14 cellular contexts compared by ENCODE assay signal in the genomic region with DNA sequence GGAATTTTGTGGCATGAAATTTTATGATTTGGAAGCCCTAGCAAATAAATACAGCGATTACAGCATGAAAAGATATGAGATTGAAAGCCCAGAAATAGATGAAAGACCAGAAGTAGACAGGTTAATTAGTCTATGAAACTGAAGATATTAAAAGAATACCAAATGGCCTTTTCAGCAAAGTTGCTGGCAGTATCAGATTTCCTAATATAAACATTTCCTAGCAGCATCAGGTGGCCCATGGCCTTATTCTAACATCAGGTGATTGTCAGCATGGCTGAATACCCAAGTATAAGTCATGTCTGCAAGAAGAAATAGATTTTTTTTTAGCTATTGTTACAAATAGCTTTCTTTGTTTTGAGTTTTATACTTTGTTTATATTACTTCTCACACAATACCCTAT.
A peak's percentile ranks its signal among the peaks of the same experiment; 100 is the strongest.
DNase-seq lines count a peak whose midpoint lies in the region; ATAC-seq lines count a peak whose summit lies in the region.
"Had no signal": no experiment of that assay in that cellular context is flagged by ENCODE, and none has a peak within 500 bp of the region (broad histone marks: within the 10 kb centered on the region; RNA-seq: fewer than 3 reads in every experiment).

No MANE protein-coding gene starts in this region.

- peak; percentile 4 for DNase-seq in DMS153 treated with DMSO at 0.1 percent for 48 hours (lab: John Stamatoyannopoulos, UW; ENCODE audit: unreplicated experiment)
- DNase-seq in DMS153 (lab: John Stamatoyannopoulos, UW), result no peak
- peak; percentile 92 for DNase-seq in NCI-H146 treated with DMSO at 0.1 percent for 48 hours (lab: John Stamatoyannopoulos, UW; ENCODE audit: unreplicated experiment)
- peak; percentile 71 for DNase-seq in NCI-H69 (lab: John Stamatoyannopoulos, UW)
- peak; percentile 18 for DNase-seq in iris pigment epithelial cell (ENCODE audit: low read depth)
- DNase-seq in effector CD4-positive, alpha-beta T cell, result no peak
- no peak for DNase-seq in SIG-M5 treated with dmso at 0.1 percent for 504 hours (lab: John Stamatoyannopoulos, UW; ENCODE audit: unreplicated experiment)
- DNase-seq: CD8-positive, alpha-beta memory T cell; MV-4-11; NCI-H1436 treated with DMSO at 0.1 percent for 48 hours; NCI-H226; NCI-H82; SJCRH30 had no signal

- no peak for ATAC-seq in HG02642 (IDR thresholded peaks at IDR 0.05; ENCODE audit: poor library complexity, unreplicated experiment)

Comparison
In these comparisons a context has a peak if more than half of its experiments do, and no peak if none do; other contexts are left out.
1. DNase-seq: peak in DMS153 treated with DMSO at 0.1 percent for 48 hours (single experiment), NCI-H146 treated with DMSO at 0.1 percent for 48 hours (single experiment), NCI-H69 (single experiment) and iris pigment epithelial cell (single experiment); none in DMS153 (single experiment), effector CD4-positive, alpha-beta T cell (single experiment) and SIG-M5 treated with dmso at 0.1 percent for 504 hours (single experiment).